15 cellular contexts compared by ENCODE assay signal in the genomic region with DNA sequence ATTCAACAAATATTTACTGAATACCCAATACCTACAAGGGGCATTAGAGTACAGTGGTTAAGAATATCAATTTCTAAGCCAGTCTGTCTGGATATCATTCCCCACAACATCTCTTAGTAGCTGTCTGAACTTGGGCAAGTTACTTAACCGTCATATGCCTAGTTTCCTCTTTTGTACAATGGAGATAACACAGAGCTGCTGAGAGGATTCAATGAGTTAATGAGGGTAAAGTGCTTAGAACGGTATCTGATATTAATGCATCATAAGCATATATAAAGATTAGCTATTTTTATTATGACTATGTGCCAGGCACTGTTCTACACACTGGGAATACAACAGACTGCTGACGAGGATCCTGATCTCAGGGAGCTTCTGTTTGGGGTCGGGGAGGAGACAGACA.
DNase-seq lines count a peak whose midpoint lies in the region; ATAC-seq and TF ChIP-seq lines count a peak whose summit lies in the region.
"Had no signal": no experiment of that assay in that cellular context is flagged by ENCODE, and none has a peak within 500 bp of the region (broad histone marks: within the 10 kb centered on the region; RNA-seq: fewer than 3 reads in every experiment).

No MANE protein-coding gene starts in this region.

- H3K79me2 ChIP-seq in ACC112 (ENCODE audit: control insufficient read depth, insufficient read depth, low read length, unreplicated experiment): peaks cover 86% of the 10 kb centered on the region

- H3K4me3 ChIP-seq in ACC112 (ENCODE audit: low read depth, low read length) (peak overlapping the region; percentile 94), MG63 (peak overlapping the region; percentile 66; the same call in 1 of the 2 replicates)

- peak overlapping the region; percentile 95 to 99 (median 95) for H3K27ac Mint-ChIP-seq in nephron
- H3K27ac Mint-ChIP-seq: naive B cell had no signal

- no peak overlapping the region for H2AFZ ChIP-seq in ACC112 (ENCODE audit: low read length, unreplicated experiment)

- H3K27ac ChIP-seq in ACC112 (ENCODE audit: low read depth, low read length): peak overlapping the region; percentile 97

- no peaks in the 10 kb centered on the region for H3K9me3 Mint-ChIP-seq in nephron
- H3K9me3 Mint-ChIP-seq: naive B cell had no signal

- no peaks in the 10 kb centered on the region for H3K27me3 Mint-ChIP-seq in nephron (ENCODE audit: low read depth)

- no peak for TF ChIP-seq CTCF in nephron (IDR thresholded peaks at IDR 0.05; ENCODE audit: unreplicated experiment in 3 of 3)

- no peak for ATAC-seq in HG03342 (IDR thresholded peaks at IDR 0.05; ENCODE audit: unreplicated experiment)
- ATAC-seq: esophagus mucosa had no signal

- DNase-seq in MG63 (no peak), dermis blood vessel endothelial cell (peak; percentile 18), activated gamma-delta T cell (lab: John Stamatoyannopoulos, UW) (no peak)
- no peak for DNase-seq in activated CD4-positive, alpha-beta T cell treated with anti-CD3 and anti-CD28 coated beads for 1 hour
- DNase-seq in activated CD4-positive, CD25-positive, alpha-beta regulatory T cell (lab: John Stamatoyannopoulos, UW): no peak
- DNase-seq: activated effector memory CD4-positive, alpha-beta T cell treated with Interleukin-2 at 50 U/mL for 16 hours; C1 segment of cervical spinal cord; caudate nucleus; MM.1S; naive B cell; NCI-H446 had no signal

- peaks cover 22% of the 10 kb centered on the region for H3K4me1 ChIP-seq in ACC112 (ENCODE audit: control insufficient read depth, insufficient read depth, low read length, unreplicated experiment)

- no peaks in the 10 kb centered on the region for H3K9me3 ChIP-seq in MG63

- peak overlapping the region; percentile 79 to 98 (median 93) for H3K4me3 Mint-ChIP-seq in nephron
- H3K4me3 Mint-ChIP-seq: naive B cell had no signal

- H3K27me3 ChIP-seq in ACC112 (ENCODE audit: insufficient read depth, low read length) (no peaks in the 10 kb centered on the region), MG63 (no peaks in the 10 kb centered on the region)

- peaks cover 76% of the 10 kb centered on the region for H3K4me1 Mint-ChIP-seq in nephron

- H3K36me3 ChIP-seq in ACC112 (ENCODE audit: insufficient read depth, low read length) (no peaks in the 10 kb centered on the region), MG63 (peaks cover 38% of the 10 kb centered on the region)

- peaks cover 29% of the 10 kb centered on the region for H3K36me3 Mint-ChIP-seq in nephron (ENCODE audit: low read depth)
- H3K36me3 Mint-ChIP-seq: naive B cell had no signal
